Comparison of ENCODE assay signal across 10 cellular contexts in the genomic region with DNA sequence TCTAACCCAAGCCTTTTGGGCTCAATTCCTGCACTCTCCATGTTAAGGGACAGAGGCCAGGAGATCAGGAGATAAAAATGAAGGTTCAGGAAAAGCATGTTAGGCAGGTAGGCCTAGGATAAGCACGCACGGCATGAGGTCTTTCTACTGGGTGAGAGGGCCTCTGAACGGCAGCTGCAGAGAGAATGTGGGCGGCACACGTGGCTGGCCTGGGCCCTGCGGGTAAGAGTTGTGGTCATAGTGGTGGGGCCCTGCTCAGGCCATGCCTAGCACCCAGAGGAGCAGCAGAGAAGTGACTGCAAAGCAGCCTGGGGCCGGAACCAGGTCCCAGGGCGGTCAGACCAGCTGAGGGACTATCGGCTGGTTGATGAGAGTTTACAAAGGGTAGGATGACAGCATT. TPM values are rescaled to one million over a fixed set of nuclear protein-coding genes. Genes with fewer than 3 reads are reported as not detected.
A peak's percentile ranks its signal among the peaks of the same experiment; 100 is the strongest.
DNase-seq lines count a peak whose midpoint lies in the region; ATAC-seq lines count a peak whose summit lies in the region.
"Had no signal": no experiment of that assay in that cellular context is flagged by ENCODE, and none has a peak within 500 bp of the region (broad histone marks: within the 10 kb centered on the region; RNA-seq: fewer than 3 reads in every experiment).

No MANE protein-coding gene starts in this region.

- H3K9me3 ChIP-seq in BLaER1: no peaks in the 10 kb centered on the region
- no peaks in the 10 kb centered on the region for H3K9me3 ChIP-seq in neuronal stem cell (replicated peaks in 1 of 2; ENCODE audit: control insufficient read depth in 2 of 2, insufficient read depth in 1 of 2, low read depth in 1 of 2, low read length in 2 of 2)
- H3K9me3 ChIP-seq: ascending aorta had no signal

- no CpG with 5 or more reads among the region's 9 CpGs for WGBS in neuronal stem cell (ENCODE audit: extremely low coverage in 2 of 2, insufficient read length in 2 of 2, insufficient replicate concordance in 1 of 2), 2 donors

- H3K4me1 ChIP-seq in BLaER1 (peaks cover 35% of the 10 kb centered on the region), neuronal stem cell (ENCODE audit: control insufficient read depth in 2 of 2, insufficient read depth in 1 of 2, low read depth in 1 of 2, low read length in 2 of 2) (peaks cover 15 to 20% of the 10 kb centered on the region in 2 donors)

- no peaks in the 10 kb centered on the region for H3K79me1 ChIP-seq in neuronal stem cell (ENCODE audit: low read depth, low read length)

- H3K23ac ChIP-seq in neuronal stem cell (ENCODE audit: low read depth, low read length, poor library complexity): no peak overlapping the region

- no peak overlapping the region for H3K14ac ChIP-seq in neuronal stem cell (ENCODE audit: low read length)

- no peak overlapping the region for H2BK15ac ChIP-seq in neuronal stem cell (ENCODE audit: low read length)

- peak overlapping the region; percentile 48 for H3K4me2 ChIP-seq in BLaER1
- no peak overlapping the region for H3K4me2 ChIP-seq in neuronal stem cell (ENCODE audit: insufficient read depth, low read length, poor library complexity, severe bottlenecking)

- no peak overlapping the region for H2AFZ ChIP-seq in neuronal stem cell (ENCODE audit: low read length)

- H3K4me3 ChIP-seq in BLaER1 (no peak overlapping the region), neuronal stem cell (ENCODE audit: low read length in 2 of 2) (no peak overlapping the region)
- H3K4me3 ChIP-seq: ascending aorta had no signal

- no peak overlapping the region for H2AK5ac ChIP-seq in neuronal stem cell (ENCODE audit: low read depth, low read length)

- H4K91ac ChIP-seq in neuronal stem cell (ENCODE audit: low read depth, low read length, poor library complexity): no peak overlapping the region

- H2BK120ac ChIP-seq in neuronal stem cell (ENCODE audit: low read depth, low read length): no peak overlapping the region

- H2BK5ac ChIP-seq in neuronal stem cell (ENCODE audit: low read length): no peak overlapping the region

- ATAC-seq in GM19328 (IDR thresholded peaks at IDR 0.05; ENCODE audit: unreplicated experiment) (peak; percentile 72), GM21390 (IDR thresholded peaks at IDR 0.05; ENCODE audit: unreplicated experiment) (no peak)

- no peak overlapping the region for H2BK12ac ChIP-seq in neuronal stem cell (ENCODE audit: low read length)

- H3K27me3 ChIP-seq in BLaER1 (no peaks in the 10 kb centered on the region), neuronal stem cell (ENCODE audit: control insufficient read depth in 3 of 3, insufficient read depth in 3 of 3, low read depth in 1 of 3, low read length in 3 of 3) (peaks cover 0 to 20% (median 0%) of the 10 kb centered on the region in 3 experiments)
- H3K27me3 ChIP-seq: ascending aorta had no signal

- no peak overlapping the region for H3K18ac ChIP-seq in neuronal stem cell (ENCODE audit: low read length)

- H3K9ac ChIP-seq in BLaER1 (no peak overlapping the region; the same call in 1 of the 2 replicates), neuronal stem cell (ENCODE audit: low read depth, low read length, poor library complexity) (no peak overlapping the region)

- DNase-seq in LHCN-M2 (ENCODE audit: low read depth) (peak; percentile 71), ecto neural progenitor cell (ENCODE audit: low spot score) (peak; percentile 56), NCI-H1105 treated with DMSO at 0.1 percent for 48 hours (lab: John Stamatoyannopoulos, UW) (no peak), neuronal stem cell (ENCODE audit: low spot score) (no peak), NCI-H2227 (lab: John Stamatoyannopoulos, UW; ENCODE audit: unreplicated experiment) (no peak)

- H3K27ac ChIP-seq in BLaER1: no peak overlapping the region
- H3K27ac ChIP-seq in neuronal stem cell (replicated peaks; ENCODE audit: low read length): no peak overlapping the region
- H3K27ac ChIP-seq: ascending aorta had no signal

- H4K20me1 ChIP-seq in BLaER1: no peaks in the 10 kb centered on the region

- H3K36me3 ChIP-seq in BLaER1 (no peaks in the 10 kb centered on the region), neuronal stem cell (replicated peaks in 1 of 2; ENCODE audit: control insufficient read depth in 2 of 2, insufficient read depth in 2 of 2, low read length in 2 of 2) (no peaks in the 10 kb centered on the region)
- H3K36me3 ChIP-seq: ascending aorta had no signal

- H4K8ac ChIP-seq in neuronal stem cell (ENCODE audit: low read depth, low read length): no peak overlapping the region

- H3K4ac ChIP-seq in neuronal stem cell (ENCODE audit: low read length): no peak overlapping the region

RNA-seq across cellular contexts. Expression of a gene that starts 7.5 kb away (rescaled TPM):
- total RNA-seq in LHCN-M2 (2014; rRNA removed): 0.19 and 0.23 TPM in 2 replicates
- polyA plus RNA-seq in LHCN-M2 (2012): 0.19 TPM
- polyA plus RNA-seq in neuronal stem cell (2013, experiment 1 of 2): 3.4 TPM
- 3.1 TPM for polyA plus RNA-seq in neuronal stem cell (2013, experiment 2 of 2)
- total RNA-seq: fibroblast of villous mesenchyme had no signal

Comparison
In these comparisons a context has a peak if more than half of its experiments do, and no peak if none do; other contexts are left out.
1. DNase-seq: peak in LHCN-M2 (single experiment) and ecto neural progenitor cell (single experiment); none in NCI-H1105 treated with DMSO at 0.1 percent for 48 hours (single experiment), neuronal stem cell (single experiment) and NCI-H2227 (single experiment).